ENCODE assay signal across 21 cellular contexts in genomic region chr3:171436380-171436779, GRCh38.
"Had no signal": no experiment of that assay in that cellular context is flagged by ENCODE, and none has a peak within 500 bp of the region (broad histone marks: within the 10 kb centered on the region; RNA-seq: fewer than 3 reads in every experiment).

No MANE protein-coding gene starts in this region.

- H3K36me3 ChIP-seq: left ventricle myocardium inferior, lower lobe of right lung, pancreas, tibial nerve, upper lobe of right lung, vagina had no signal

- H3K27me3 ChIP-seq: foreskin keratinocyte, pancreas, tibial nerve, upper lobe of right lung, vagina had no signal

- H3K9me3 Mint-ChIP-seq: memory B cell; nephron; stimulated activated memory B cell treated with anti-CD40 and anti-IgM and Interleukin-4, amounts not matched to agents 10 μg/mL and 1 μg/mL and 100 μg/mL, for 72 hours; stimulated activated naive CD8-positive, alpha-beta T cell treated with anti-CD3 and anti-CD28 coated beads, Interleukin-15, Interleukin-2, amounts not matched to agents 100 ng/mL and 50 ng/mL, for 24 hours had no signal

- ATAC-seq: foreskin keratinocyte, left cardiac atrium, lower lobe of right lung, pancreas, right cardiac atrium, upper lobe of right lung had no signal

- DNase-seq: cortex of kidney; effector memory CD4-positive, alpha-beta T cell; foreskin keratinocyte; kidney; left cardiac atrium; left ventricle myocardium inferior; lower lobe of right lung; midbrain; occipital lobe; pancreas; right cardiac atrium; stimulated activated CD4-positive, alpha-beta T cell treated with anti-CD3 and anti-CD28 coated beads, Interleukin-4, amount 100 ng/mL, for 1 hour; stimulated activated CD8-positive, alpha-beta memory T cell treated with anti-CD3 and anti-CD28 coated beads, Interleukin-4, amount 100 ng/mL, for 48 hours; upper lobe of right lung had no signal

- H3K4me3 ChIP-seq: left ventricle myocardium inferior, lower lobe of right lung, pancreas, tibial nerve, upper lobe of right lung, vagina had no signal

- H3K36me3 Mint-ChIP-seq: memory B cell; stimulated activated memory B cell treated with anti-CD40 and anti-IgM and Interleukin-4, amounts not matched to agents 10 μg/mL and 1 μg/mL and 100 μg/mL, for 72 hours had no signal

- H3K4me1 ChIP-seq: foreskin keratinocyte, lower lobe of right lung, tibial nerve, upper lobe of right lung, vagina had no signal

- H3K4me3 Mint-ChIP-seq: memory B cell; nephron; stimulated activated memory B cell treated with anti-CD40 and anti-IgM and Interleukin-4, amounts not matched to agents 10 μg/mL and 1 μg/mL and 100 μg/mL, for 72 hours; stimulated activated naive CD8-positive, alpha-beta T cell treated with anti-CD3 and anti-CD28 coated beads, Interleukin-15, Interleukin-2, amounts not matched to agents 100 ng/mL and 50 ng/mL, for 24 hours had no signal

- H3K27me3 Mint-ChIP-seq: progenitor cell of endocrine pancreas; stimulated activated memory B cell treated with anti-CD40 and anti-IgM and Interleukin-4, amounts not matched to agents 10 μg/mL and 1 μg/mL and 100 μg/mL, for 72 hours; stimulated activated naive CD8-positive, alpha-beta T cell treated with anti-CD3 and anti-CD28 coated beads, Interleukin-15, Interleukin-2, amounts not matched to agents 100 ng/mL and 50 ng/mL, for 24 hours had no signal

- H3K9me3 ChIP-seq: left ventricle myocardium inferior, lower lobe of right lung, pancreas, upper lobe of right lung, vagina had no signal

- H3K27ac ChIP-seq: foreskin keratinocyte, left ventricle myocardium inferior, lower lobe of right lung, pancreas, tibial nerve, upper lobe of right lung, vagina had no signal

- H3K4me1 Mint-ChIP-seq: memory B cell; stimulated activated memory B cell treated with anti-CD40 and anti-IgM and Interleukin-4, amounts not matched to agents 10 μg/mL and 1 μg/mL and 100 μg/mL, for 72 hours had no signal

- H3K27ac Mint-ChIP-seq: memory B cell; nephron; progenitor cell of endocrine pancreas; stimulated activated memory B cell treated with anti-CD40 and anti-IgM and Interleukin-4, amounts not matched to agents 10 μg/mL and 1 μg/mL and 100 μg/mL, for 72 hours; stimulated activated naive CD8-positive, alpha-beta T cell treated with anti-CD3 and anti-CD28 coated beads, Interleukin-15, Interleukin-2, amounts not matched to agents 100 ng/mL and 50 ng/mL, for 24 hours had no signal
